15 cellular contexts compared by ENCODE assay signal in genomic region chr11:121235057-121235456, GRCh38.
"Had no signal": no experiment of that assay in that cellular context is flagged by ENCODE, and none has a peak within 500 bp of the region (broad histone marks: within the 10 kb centered on the region; RNA-seq: fewer than 3 reads in every experiment).

No MANE protein-coding gene starts in this region.

- H3K9me3 ChIP-seq: pancreas, transverse colon had no signal

- H3K4me3 ChIP-seq: pancreas, SK-N-MC, skin epidermis, transverse colon had no signal

- H3K4me3 Mint-ChIP-seq: neural crest cell had no signal

- H3K27me3 ChIP-seq: pancreas had no signal

- H3K27ac ChIP-seq: pancreas, SK-N-MC, skin epidermis, transverse colon had no signal

- ATAC-seq: pancreas; stimulated activated naive CD8-positive, alpha-beta T cell treated with anti-CD3 and anti-CD28 coated beads, Interleukin-15, Interleukin-2, amounts not matched to agents 100 U/mL and 50 U/mL, for 24 hours had no signal

- H3K9me3 Mint-ChIP-seq: activated T-helper 2 cell treated with anti-CD3 and anti-CD28 coated beads, Interferon-gamma antibody, Interleukin-2, Interleukin-4, amounts not matched to agents 10 μg/mL and 5 μg/mL and 100 μg/mL, durations not matched to agents 14 hours and 24 hours and 36 hours; neural crest cell had no signal

- H3K27ac Mint-ChIP-seq: activated T-helper 2 cell treated with anti-CD3 and anti-CD28 coated beads, Interferon-gamma antibody, Interleukin-2, Interleukin-4, amounts not matched to agents 10 μg/mL and 5 μg/mL and 100 μg/mL, durations not matched to agents 14 hours and 24 hours and 36 hours had no signal

- DNase-seq: activated CD4-positive, alpha-beta T cell treated with anti-CD3 and anti-CD28 coated beads for 1 hour; activated CD4-positive, alpha-beta T cell treated with anti-CD3 and anti-CD28 coated beads, Interleukin-2, amount 50 U/mL, for 4 hours; activated naive CD4-positive, alpha-beta T cell treated with anti-CD3 and anti-CD28 coated beads, Interleukin-2, amount 50 U/mL, for 16 hours; erythroblast; kidney; pancreas; stimulated activated CD4-positive, alpha-beta T cell treated with anti-CD3 and anti-CD28 coated beads, Interleukin-15, amount 100 ng/mL, for 24 hours; stimulated activated CD4-positive, alpha-beta T cell treated with anti-CD3 and anti-CD28 coated beads, Interleukin-4, amount 100 ng/mL, for 1 hour; stimulated activated naive CD8-positive, alpha-beta T cell treated with anti-CD3 and anti-CD28 coated beads, Interleukin-15, Interleukin-2, amounts not matched to agents 100 U/mL and 50 U/mL, for 24 hours; T-helper 9 cell; transverse colon had no signal

- H3K4me1 ChIP-seq: pancreas had no signal

- H3K36me3 ChIP-seq: pancreas, transverse colon had no signal
